Comparison of ENCODE assay signal across 1 cellular context in genomic region chr1:24724345-24725208, GRCh38.
A peak's percentile ranks its signal among the peaks of the same experiment; 100 is the strongest.
TF ChIP-seq lines count a peak whose summit lies in the region.

No MANE protein-coding gene starts in this region.

TF ChIP-seq in HEK293, 187 proteins besides CTCF, POLR2A, EP300 and RAD21 (continued from another document):
- TF ChIP-seq PRDM6 (tag by site-specific recombination; IDR thresholded peaks at IDR 0.05), result no peak
- no peak for TF ChIP-seq ZNF747 (tag by site-specific recombination; IDR thresholded peaks at IDR 0.05)
- no peak for TF ChIP-seq ZBTB44 (tag by site-specific recombination; IDR thresholded peaks at IDR 0.05)
- TF ChIP-seq ZNF580 (tag by site-specific recombination; IDR thresholded peaks at IDR 0.05), result no peak
- TF ChIP-seq ZNF174 (tag by site-specific recombination; IDR thresholded peaks at IDR 0.05), result no peak
- TF ChIP-seq EGR2 (tag by site-specific recombination; IDR thresholded peaks at IDR 0.05; ENCODE audit: low read depth), result peak; percentile 74
- TF ChIP-seq MYNN (tag by site-specific recombination; IDR thresholded peaks at IDR 0.05; ENCODE audit: borderline replicate concordance), result no peak
- TF ChIP-seq SP2 (tag by site-specific recombination; IDR thresholded peaks at IDR 0.05), result peak; percentile 23; the same call in 1 of the 2 replicates
- 0 out of 2 replicates have a peak, but pooled peaks have one; percentile 34 for TF ChIP-seq GLIS1 (tag by site-specific recombination; IDR thresholded peaks at IDR 0.05)
- no peak for TF ChIP-seq ZNF274 (IDR thresholded peaks at IDR 0.05; ENCODE audit: low read length)
- TF ChIP-seq ZNF274 (tag by site-specific recombination; IDR thresholded peaks at IDR 0.05; ENCODE audit: borderline replicate concordance), result no peak
- no peak for TF ChIP-seq ZBTB7A (tag by site-specific recombination; IDR thresholded peaks at IDR 0.05; ENCODE audit: low read depth)
- TF ChIP-seq ZFHX2 (tag by site-specific recombination; conservative IDR thresholded peaks at IDR 0.05), result peak; percentile 63
